Comparison of ENCODE assay signal across 13 cellular contexts in genomic region chr2:160039166-160039903, GRCh38.
A peak's percentile ranks its signal among the peaks of the same experiment; 100 is the strongest.
DNase-seq lines count a peak whose midpoint lies in the region; ATAC-seq, FAIRE-seq and TF ChIP-seq lines count a peak whose summit lies in the region.
"Had no signal": no experiment of that assay in that cellular context is flagged by ENCODE, and none has a peak within 500 bp of the region (broad histone marks: within the 10 kb centered on the region; RNA-seq: fewer than 3 reads in every experiment).

No MANE protein-coding gene starts in this region.

- no peak for FAIRE-seq in urothelium cell line (lab: Jason Lieb, UNC)

- peak overlapping the region; percentile 21; the same call in 1 of the 2 replicates for H3K27ac ChIP-seq in VCaP
- H3K27ac ChIP-seq: HL-60, transverse colon had no signal

- TF ChIP-seq CTCF in VCaP (conservative IDR thresholded peaks at IDR 0.05) = no peak

- ATAC-seq in GM18858 (IDR thresholded peaks at IDR 0.05; ENCODE audit: unreplicated experiment) = no peak
- ATAC-seq: naive thymus-derived CD4-positive, alpha-beta T cell had no signal

- DNase-seq in NCI-H748 (lab: John Stamatoyannopoulos, UW; ENCODE audit: unreplicated experiment) (peak; percentile 38), NCI-H748 treated with DMSO at 0.1 percent for 48 hours (lab: John Stamatoyannopoulos, UW) (no peak), iris pigment epithelial cell (ENCODE audit: low read depth) (peak; percentile 88), urothelium cell line (ENCODE audit: low spot score) (peak; percentile 55), hepatic stellate cell (ENCODE audit: low spot score) (no peak), SW480 (ENCODE audit: low spot score) (no peak)
- DNase-seq: hypothalamus; naive thymus-derived CD4-positive, alpha-beta T cell; NCI-H1930; transverse colon had no signal

Comparison
In these comparisons a context has a peak if more than half of its experiments do, and no peak if none do; other contexts are left out.
1. DNase-seq: peak in NCI-H748 (single experiment), iris pigment epithelial cell (single experiment) and urothelium cell line (single experiment); none in NCI-H748 treated with DMSO at 0.1 percent for 48 hours (single experiment), hepatic stellate cell (single experiment) and SW480 (single experiment).